28 cellular contexts compared by ENCODE assay signal in the genomic region with DNA sequence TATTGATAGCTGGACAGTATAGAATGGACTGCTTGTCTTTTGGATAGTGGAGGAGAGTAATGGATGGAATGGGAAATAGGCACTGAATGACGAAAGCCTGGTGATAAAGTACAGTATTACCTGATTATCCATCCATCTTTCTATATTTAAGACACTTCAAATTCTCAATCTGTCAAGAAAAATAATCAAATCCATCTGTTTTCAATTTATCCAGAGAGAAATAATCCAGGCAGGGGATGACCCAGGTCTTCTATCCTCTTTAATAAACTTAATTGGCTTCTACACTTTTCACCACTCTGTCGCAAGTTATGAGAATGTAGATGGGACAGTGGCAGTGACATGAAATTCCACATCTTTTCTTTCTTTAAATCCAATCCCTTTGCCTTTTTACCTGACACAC.
"Had no signal": no experiment of that assay in that cellular context is flagged by ENCODE, and none has a peak within 500 bp of the region (broad histone marks: within the 10 kb centered on the region; RNA-seq: fewer than 3 reads in every experiment).

No MANE protein-coding gene starts in this region.

- H3K27ac Mint-ChIP-seq: stimulated activated effector memory CD8-positive, alpha-beta T cell treated with anti-CD3 and anti-CD28 coated beads, Interleukin-12 subunit alpha, Interleukin-12 subunit beta, amount 100 ng/mL, for 72 hours; stimulated activated naive B cell treated with anti-CD40 and anti-IgM and Interleukin-4, amounts not matched to agents 10 μg/mL and 1 μg/mL and 100 μg/mL, for 72 hours; stimulated activated naive CD8-positive, alpha-beta T cell treated with anti-CD3 and anti-CD28 coated beads, Interleukin-15, amount 100 ng/mL, for 72 hours; stimulated activated naive CD8-positive, alpha-beta T cell treated with anti-CD3 and anti-CD28 coated beads, Interleukin-15, Interleukin-2, amounts not matched to agents 100 ng/mL and 50 ng/mL, for 24 hours; type B pancreatic cell had no signal

- H3K4me3 ChIP-seq: stomach, suprapubic skin, testis, thoracic aorta, thyroid gland, tibial artery, tibial nerve, transverse colon, upper lobe of left lung, upper lobe of right lung, uterus, vagina had no signal

- H3K36me3 Mint-ChIP-seq: stimulated activated effector memory CD8-positive, alpha-beta T cell treated with anti-CD3 and anti-CD28 coated beads, Interleukin-12 subunit alpha, Interleukin-12 subunit beta, amount 100 ng/mL, for 72 hours; stimulated activated naive B cell treated with anti-CD40 and anti-IgM and Interleukin-4, amounts not matched to agents 10 μg/mL and 1 μg/mL and 100 μg/mL, for 72 hours; type B pancreatic cell had no signal

- H3K4me1 Mint-ChIP-seq: stimulated activated effector memory CD8-positive, alpha-beta T cell treated with anti-CD3 and anti-CD28 coated beads, Interleukin-12 subunit alpha, Interleukin-12 subunit beta, amount 100 ng/mL, for 72 hours; stimulated activated naive B cell treated with anti-CD40 and anti-IgM and Interleukin-4, amounts not matched to agents 10 μg/mL and 1 μg/mL and 100 μg/mL, for 72 hours; stimulated activated naive CD8-positive, alpha-beta T cell treated with anti-CD3 and anti-CD28 coated beads, Interleukin-15, amount 100 ng/mL, for 72 hours had no signal

- FAIRE-seq: urothelium cell line had no signal

- H3K4me3 Mint-ChIP-seq: stimulated activated effector memory CD8-positive, alpha-beta T cell treated with anti-CD3 and anti-CD28 coated beads, Interleukin-12 subunit alpha, Interleukin-12 subunit beta, amount 100 ng/mL, for 72 hours; stimulated activated naive B cell treated with anti-CD40 and anti-IgM and Interleukin-4, amounts not matched to agents 10 μg/mL and 1 μg/mL and 100 μg/mL, for 72 hours; stimulated activated naive CD8-positive, alpha-beta T cell treated with anti-CD3 and anti-CD28 coated beads, Interleukin-15, amount 100 ng/mL, for 72 hours; stimulated activated naive CD8-positive, alpha-beta T cell treated with anti-CD3 and anti-CD28 coated beads, Interleukin-15, Interleukin-2, amounts not matched to agents 100 ng/mL and 50 ng/mL, for 24 hours; type B pancreatic cell had no signal

- H3K4me1 ChIP-seq: stomach, suprapubic skin, testis, thyroid gland, transverse colon, upper lobe of left lung, upper lobe of right lung, uterus, vagina had no signal

- ATAC-seq: stimulated activated effector memory CD8-positive, alpha-beta T cell treated with anti-CD3 and anti-CD28 coated beads, Interleukin-12 subunit alpha, Interleukin-12 subunit beta, amount 100 ng/mL, for 72 hours; stimulated activated naive B cell treated with anti-CD40 and anti-IgM and Interleukin-4, amounts not matched to agents 10 μg/mL and 1 μg/mL and 100 μg/mL, for 72 hours; stimulated activated naive CD8-positive, alpha-beta T cell treated with anti-CD3 and anti-CD28 coated beads, Interleukin-15, amount 100 ng/mL, for 72 hours; stimulated activated naive CD8-positive, alpha-beta T cell treated with anti-CD3 and anti-CD28 coated beads, Interleukin-15, Interleukin-2, amounts not matched to agents 100 U/mL and 50 U/mL, for 24 hours; upper lobe of right lung had no signal

- H3K9me3 Mint-ChIP-seq: stimulated activated naive CD8-positive, alpha-beta T cell treated with anti-CD3 and anti-CD28 coated beads, Interleukin-15, Interleukin-2, amounts not matched to agents 100 ng/mL and 50 ng/mL, for 24 hours; type B pancreatic cell had no signal

- H3K27me3 ChIP-seq: stomach, suprapubic skin, testis, thyroid gland, tibial artery, tibial nerve, transverse colon, upper lobe of left lung, upper lobe of right lung, uterus, vagina had no signal

- H3K9me3 ChIP-seq: stomach, suprapubic skin, testis, thoracic aorta, thyroid gland, tibial artery, tibial nerve, transverse colon, upper lobe of left lung, upper lobe of right lung, uterus, vagina had no signal

- H3K27me3 Mint-ChIP-seq: stimulated activated naive B cell treated with anti-CD40 and anti-IgM and Interleukin-4, amounts not matched to agents 10 μg/mL and 1 μg/mL and 100 μg/mL, for 72 hours; stimulated activated naive CD8-positive, alpha-beta T cell treated with anti-CD3 and anti-CD28 coated beads, Interleukin-15, amount 100 ng/mL, for 72 hours; stimulated activated naive CD8-positive, alpha-beta T cell treated with anti-CD3 and anti-CD28 coated beads, Interleukin-15, Interleukin-2, amounts not matched to agents 100 ng/mL and 50 ng/mL, for 24 hours; type B pancreatic cell had no signal

- H3K36me3 ChIP-seq: stomach, suprapubic skin, thoracic aorta, thyroid gland, tibial artery, tibial nerve, transverse colon, upper lobe of left lung, upper lobe of right lung, uterus, vagina had no signal

- DNase-seq: stimulated activated CD4-positive, alpha-beta T cell treated with anti-CD3 and anti-CD28 coated beads, Interleukin-2, amount 100 ng/mL, for 48 hours; stimulated activated CD4-positive, alpha-beta T cell treated with anti-CD3 and anti-CD28 coated beads, Interleukin-4, amount 100 ng/mL, for 1 hour; stimulated activated CD4-positive, alpha-beta T cell treated with anti-CD3 and anti-CD28 coated beads, Interleukin-4, amount 100 ng/mL, for 24 hours; stimulated activated CD4-positive, alpha-beta T cell treated with anti-CD3 and anti-CD28 coated beads, Interleukin-4, amount 100 ng/mL, for 4 hours; stimulated activated CD8-positive, alpha-beta memory T cell treated with anti-CD3 and anti-CD28 coated beads, Interleukin-4, amount 100 ng/mL, for 48 hours; stimulated activated naive B cell treated with anti-CD40 and anti-IgM and Interleukin-4, amounts not matched to agents 10 μg/mL and 1 μg/mL and 100 μg/mL, for 72 hours; stimulated activated naive CD4-positive, alpha-beta T cell; stimulated activated naive CD4-positive, alpha-beta T cell treated with Interleukin-2 at 50 U/mL for 16 hours; stimulated activated naive CD8-positive, alpha-beta T cell treated with anti-CD3 and anti-CD28 coated beads, Interleukin-15, amount 100 ng/mL, for 72 hours; stimulated activated naive CD8-positive, alpha-beta T cell treated with anti-CD3 and anti-CD28 coated beads, Interleukin-15, Interleukin-2, amounts not matched to agents 100 U/mL and 50 U/mL, for 24 hours; stomach; substantia nigra; testis; thyroid gland; tibial artery; transverse colon; trophoblast cell; upper lobe of left lung; upper lobe of right lung; uterus had no signal

- H3K27ac ChIP-seq: stomach, suprapubic skin, testis, thoracic aorta, thyroid gland, tibial artery, tibial nerve, transverse colon, upper lobe of left lung, upper lobe of right lung, uterus, vagina had no signal
